In the genomic region with DNA sequence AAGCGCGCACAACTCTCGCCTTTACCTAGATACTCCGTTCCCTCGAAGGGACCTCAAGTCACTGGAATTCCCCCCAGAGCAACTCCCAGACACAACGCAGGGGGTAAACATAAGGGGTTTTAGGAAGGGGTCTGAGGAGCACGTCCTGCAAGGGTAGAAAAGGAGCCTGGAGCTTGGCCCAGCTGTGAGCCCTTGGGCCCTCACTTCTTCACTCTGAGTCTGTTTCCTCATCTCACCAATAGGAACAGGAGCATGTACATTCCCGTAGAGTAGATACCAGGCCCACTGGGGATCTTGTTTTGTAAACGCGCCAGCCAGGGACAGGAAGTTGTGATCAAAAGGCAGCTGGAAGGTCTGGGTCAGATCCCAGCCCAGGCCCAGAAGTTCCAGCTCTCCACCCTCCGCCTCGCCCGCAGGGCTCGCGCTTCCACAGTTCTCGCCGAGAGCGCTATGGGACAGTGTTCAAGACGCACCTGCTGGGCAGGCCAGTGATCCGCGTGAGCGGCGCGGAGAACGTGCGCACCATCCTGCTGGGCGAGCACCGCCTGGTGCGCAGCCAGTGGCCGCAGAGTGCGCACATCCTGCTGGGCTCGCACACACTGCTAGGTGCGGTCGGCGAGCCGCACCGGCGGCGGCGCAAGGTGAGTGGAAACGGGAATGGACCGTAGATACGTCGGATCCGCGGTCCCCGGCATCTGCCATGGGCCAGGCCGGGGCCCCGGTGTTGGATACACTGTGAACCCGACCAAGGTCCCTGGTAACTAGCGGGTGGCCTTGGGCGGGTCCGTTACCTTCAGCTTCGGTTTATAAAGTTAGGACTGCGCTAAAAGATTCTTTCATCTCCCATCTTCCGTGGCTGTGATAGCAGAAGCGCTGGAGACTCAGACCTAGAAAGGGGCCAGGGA, we compare ENCODE assay signal across 8 cellular contexts. TPM values are rescaled to one million over a fixed set of nuclear protein-coding genes. Genes with fewer than 3 reads are reported as not detected.
DNase-seq lines count a peak whose midpoint lies in the region; ATAC-seq and TF ChIP-seq lines count a peak whose summit lies in the region.

No MANE protein-coding gene starts in this region.

- peak overlapping the region; percentile 51 for H3K4me2 ChIP-seq in DOHH2 (ENCODE audit: low read length)
- peak overlapping the region; percentile 47 for H3K4me2 ChIP-seq in neuronal stem cell (ENCODE audit: insufficient read depth, low read length, poor library complexity, severe bottlenecking)

- H3K18ac ChIP-seq in neuronal stem cell (ENCODE audit: low read length): peak overlapping the region; percentile 5

- no peak overlapping the region for H2BK5ac ChIP-seq in neuronal stem cell (ENCODE audit: low read length)

- H3K4ac ChIP-seq in neuronal stem cell (ENCODE audit: low read length): no peak overlapping the region

- H3K27me3 Mint-ChIP-seq in T-helper 2 cell treated with Interferon-gamma antibody and Interleukin-4, amounts not matched to agents 5 μg/mL and 100 μg/mL, for 36 hours (ENCODE audit: low read depth): peaks cover 50% of the 10 kb centered on the region

- no peaks in the 10 kb centered on the region for H3K9me3 Mint-ChIP-seq in T-helper 2 cell treated with Interferon-gamma antibody and Interleukin-4, amounts not matched to agents 5 μg/mL and 100 μg/mL, for 36 hours

- H3K4me1 ChIP-seq in DOHH2 (ENCODE audit: control insufficient read depth, low read length): peaks cover 5% of the 10 kb centered on the region; the same call in 1 of the 2 replicates
- peaks cover 0 to 6% of the 10 kb centered on the region in 2 donors for H3K4me1 ChIP-seq in neuronal stem cell (ENCODE audit: control insufficient read depth in 2 of 2, insufficient read depth in 1 of 2, low read depth in 1 of 2, low read length in 2 of 2)

- H3K27ac Mint-ChIP-seq in T-helper 2 cell treated with Interferon-gamma antibody and Interleukin-4, amounts not matched to agents 5 μg/mL and 100 μg/mL, for 36 hours: no peak overlapping the region

- H2BK15ac ChIP-seq in neuronal stem cell (ENCODE audit: low read length): no peak overlapping the region

- H4K20me1 ChIP-seq in DOHH2 (ENCODE audit: control insufficient read depth, insufficient read depth, low read depth, low read length): no peaks in the 10 kb centered on the region

- H3K27ac ChIP-seq in DOHH2 (ENCODE audit: low read depth, low read length) (no peak overlapping the region), neuronal stem cell (replicated peaks; ENCODE audit: low read length) (no peak overlapping the region)

- TF ChIP-seq CTCF in DOHH2 (IDR thresholded peaks at IDR 0.05; ENCODE audit: low read depth, low read length, poor library complexity, severe bottlenecking): no peak
- no peak for TF ChIP-seq CTCF in fibroblast of mammary gland (conservative IDR thresholded peaks at IDR 0.05; ENCODE audit: control insufficient read depth, insufficient read depth, low read depth, low read length)

- WGBS in neuronal stem cell (ENCODE audit: extremely low coverage in 2 of 2, insufficient read length in 2 of 2, insufficient replicate concordance in 1 of 2), 2 donors: no CpG with 5 or more reads among the region's 57 CpGs

- H2AFZ ChIP-seq in neuronal stem cell (ENCODE audit: low read length): no peak overlapping the region

- no peak for ATAC-seq in GM18511 (IDR thresholded peaks at IDR 0.05; ENCODE audit: unreplicated experiment)

- peak overlapping the region; percentile 68 for H3K4me3 Mint-ChIP-seq in T-helper 2 cell treated with Interferon-gamma antibody and Interleukin-4, amounts not matched to agents 5 μg/mL and 100 μg/mL, for 36 hours

- peak overlapping the region; percentile 64 for H2BK12ac ChIP-seq in neuronal stem cell (ENCODE audit: low read length)

- peaks cover 2% of the 10 kb centered on the region for H3K4me1 Mint-ChIP-seq in T-helper 2 cell treated with Interferon-gamma antibody and Interleukin-4, amounts not matched to agents 5 μg/mL and 100 μg/mL, for 36 hours (ENCODE audit: low read depth)

- H3K36me3 Mint-ChIP-seq in T-helper 2 cell treated with Interferon-gamma antibody and Interleukin-4, amounts not matched to agents 5 μg/mL and 100 μg/mL, for 36 hours (ENCODE audit: low read depth): peaks cover 6% of the 10 kb centered on the region

- H3K9me2 ChIP-seq in DOHH2 (replicated peaks; ENCODE audit: control insufficient read depth, low read length): no peaks in the 10 kb centered on the region

- no peak overlapping the region for H3K14ac ChIP-seq in neuronal stem cell (ENCODE audit: low read length)

- H4K8ac ChIP-seq in neuronal stem cell (ENCODE audit: low read depth, low read length): no peak overlapping the region

- no peak overlapping the region for H4K91ac ChIP-seq in neuronal stem cell (ENCODE audit: low read depth, low read length, poor library complexity)

- H3K79me1 ChIP-seq in neuronal stem cell (ENCODE audit: low read depth, low read length): no peaks in the 10 kb centered on the region

- H3K9ac ChIP-seq in neuronal stem cell (ENCODE audit: low read depth, low read length, poor library complexity): no peak overlapping the region

- H3K4me3 ChIP-seq in DOHH2 (ENCODE audit: low read length): peak overlapping the region; percentile 27; the same call in 1 of the 2 replicates
- peak overlapping the region; percentile 13 for H3K4me3 ChIP-seq in fibroblast of mammary gland (ENCODE audit: control insufficient read depth, low read depth, low read length)
- H3K4me3 ChIP-seq in neuronal stem cell (ENCODE audit: low read length in 2 of 2): no peak overlapping the region

- H2AK5ac ChIP-seq in neuronal stem cell (ENCODE audit: low read depth, low read length): no peak overlapping the region

- H3K79me2 ChIP-seq in DOHH2 (ENCODE audit: control insufficient read depth, low read length): no peaks in the 10 kb centered on the region

- DNase-seq in T-helper 2 cell treated with Interferon-gamma antibody and Interleukin-4, amounts not matched to agents 5 μg/mL and 100 μg/mL, for 36 hours (ENCODE audit: low spot score): peak; percentile 2
- DNase-seq in fibroblast of mammary gland (ENCODE audit: low read depth) (no peak), neuronal stem cell (ENCODE audit: low spot score) (no peak), NCI-H1694 treated with DMSO at 0.1 percent for 48 hours (lab: John Stamatoyannopoulos, UW) (no peak), NCI-H345 (lab: John Stamatoyannopoulos, UW) (no peak), nucleus accumbens (lab: John Stamatoyannopoulos, UW) (no peak)

- H3K36me3 ChIP-seq in DOHH2 (ENCODE audit: control insufficient read depth, low read length) (no peaks in the 10 kb centered on the region), neuronal stem cell (replicated peaks in 1 of 2; ENCODE audit: control insufficient read depth in 2 of 2, insufficient read depth in 2 of 2, low read length in 2 of 2) (peaks cover 2 to 38% of the 10 kb centered on the region in 2 donors)

- no peaks in the 10 kb centered on the region for H3F3A ChIP-seq in DOHH2 (ENCODE audit: control insufficient read depth, insufficient read depth)

- H3K27me3 ChIP-seq in DOHH2 (ENCODE audit: control insufficient read depth, low read length) (peaks cover 4% of the 10 kb centered on the region; the same call in 1 of the 2 replicates), neuronal stem cell (ENCODE audit: control insufficient read depth in 3 of 3, insufficient read depth in 3 of 3, low read depth in 1 of 3, low read length in 3 of 3) (peaks cover 0 to 75% (median 59%) of the 10 kb centered on the region in 3 experiments)

- H3K9me3 ChIP-seq in DOHH2 (ENCODE audit: control insufficient read depth, insufficient read depth, low read length): no peaks in the 10 kb centered on the region
- H3K9me3 ChIP-seq in neuronal stem cell (replicated peaks in 1 of 2; ENCODE audit: control insufficient read depth in 2 of 2, insufficient read depth in 1 of 2, low read depth in 1 of 2, low read length in 2 of 2): peaks cover 7 to 24% of the 10 kb centered on the region in 2 donors

- no peak overlapping the region for H2BK120ac ChIP-seq in neuronal stem cell (ENCODE audit: low read depth, low read length)

- peak overlapping the region; percentile 75 for H3K23ac ChIP-seq in neuronal stem cell (ENCODE audit: low read depth, low read length, poor library complexity)

RNA-seq across cellular contexts. Expression of a gene that starts 1.2 kb away (rescaled TPM):
- not detected for polyA plus RNA-seq in neuronal stem cell (2013, experiment 1 of 2)
- polyA plus RNA-seq in neuronal stem cell (2013, experiment 2 of 2): not detected

RNA-seq across cellular contexts. Expression of a gene that starts 11.8 kb away (rescaled TPM):
- polyA plus RNA-seq in neuronal stem cell (2013, experiment 1 of 2): 0.03 TPM
- 0.03 TPM for polyA plus RNA-seq in neuronal stem cell (2013, experiment 2 of 2)

Comparison
In these comparisons a context has a peak if more than half of its experiments do, and no peak if none do; other contexts are left out.
1. H3K4me3 ChIP-seq: peak in DOHH2 (single experiment) and fibroblast of mammary gland (single experiment); none in neuronal stem cell (0 of 2).